ENCODE assay signal across 7 cellular contexts in the genomic region with DNA sequence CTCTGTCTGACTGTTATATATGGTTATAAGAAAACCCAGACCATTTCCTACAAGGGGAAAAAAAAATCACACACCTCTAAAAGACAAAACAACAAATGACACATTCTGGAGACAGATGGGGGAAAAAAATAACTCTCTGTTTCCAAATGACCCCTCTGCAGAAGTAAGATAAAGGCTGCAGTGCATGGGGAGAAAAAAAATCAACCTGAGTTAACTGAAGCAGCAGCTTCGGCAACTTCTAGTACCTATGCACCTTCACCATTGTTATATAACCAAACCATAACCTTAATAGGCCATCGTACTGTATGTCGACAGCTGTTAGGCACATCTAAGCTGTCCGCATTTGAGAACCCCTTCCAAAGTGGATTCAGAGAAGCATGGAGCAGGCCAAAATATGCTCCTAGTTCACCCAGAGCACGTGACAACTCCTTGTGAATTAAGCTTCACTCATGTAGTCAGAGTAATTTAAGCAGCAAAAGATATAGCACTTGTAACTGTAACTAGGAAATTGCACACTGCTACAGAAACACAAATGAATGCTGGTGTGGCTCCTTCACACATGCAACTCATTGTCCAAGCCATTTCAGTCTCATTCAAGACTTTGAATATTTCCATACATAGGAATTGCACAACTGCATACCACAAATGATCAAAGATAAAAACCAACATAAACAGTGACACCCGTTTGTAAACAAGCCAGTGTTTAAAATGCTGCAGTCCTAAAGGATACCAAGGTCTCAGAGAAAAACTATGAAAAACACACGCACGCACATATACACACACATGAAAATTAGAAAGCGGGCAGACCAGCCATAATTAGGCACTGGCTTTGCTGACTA. TPM values are rescaled to one million over a fixed set of nuclear protein-coding genes. Genes with fewer than 3 reads are reported as not detected.
A peak's percentile ranks its signal among the peaks of the same experiment; 100 is the strongest.
DNase-seq lines count a peak whose midpoint lies in the region; ATAC-seq, FAIRE-seq and TF ChIP-seq lines count a peak whose summit lies in the region.

No MANE protein-coding gene starts in this region.

- peak; percentile 18 for FAIRE-seq in GM19239 (lab: Jason Lieb, UNC)

- no peak overlapping the region for H2BK120ac ChIP-seq in trophoblast cell (ENCODE audit: insufficient read depth, low read length, poor library complexity)

- no peak overlapping the region for H4K12ac ChIP-seq in trophoblast cell (ENCODE audit: low read depth, low read length)

- H3K9ac ChIP-seq in endocrine pancreas (ENCODE audit: control insufficient read depth, insufficient read depth, low read length): no peak overlapping the region
- H3K9ac ChIP-seq in trophoblast cell (ENCODE audit: low read length): no peak overlapping the region

- no peak for TF ChIP-seq CTCF in OCI-LY7 (conservative IDR thresholded peaks at IDR 0.05; ENCODE audit: low read length)

- H3K27ac ChIP-seq in OCI-LY7 (ENCODE audit: low read depth, low read length, poor library complexity, severe bottlenecking): peak overlapping the region; percentile 61
- H3K27ac ChIP-seq in trophoblast cell (ENCODE audit: low read depth, low read length): no peak overlapping the region

- no peak overlapping the region for H2AFZ ChIP-seq in OCI-LY7 (ENCODE audit: low read length)
- no peak overlapping the region for H2AFZ ChIP-seq in trophoblast cell (ENCODE audit: insufficient read depth, low read length, poor library complexity)

- no peak overlapping the region for H2BK12ac ChIP-seq in trophoblast cell (ENCODE audit: low read length)

- no TSS peak for BruUV-seq in OCI-LY7 (replicated peaks; lab: Mats Ljungman, UMichigan)

- no CpG with 5 or more reads among the region's 9 CpGs for WGBS in trophoblast cell (ENCODE audit: extremely low coverage, insufficient coverage, insufficient read length)

- no peak overlapping the region for H2BK5ac ChIP-seq in trophoblast cell (ENCODE audit: low read depth, low read length, poor library complexity)

- H3K4me3 ChIP-seq in OCI-LY7 (ENCODE audit: low read depth, low read length, poor library complexity, severe bottlenecking) (peak overlapping the region; percentile 86), endocrine pancreas (ENCODE audit: control insufficient read depth, insufficient read depth, low read length) (peak overlapping the region; percentile 90), trophoblast cell (ENCODE audit: low read depth, low read length) (no peak overlapping the region)

- DNase-seq in GM19239 (ENCODE audit: insufficient read length, low spot score): no peak
- DNase-seq in OCI-LY7 (ENCODE audit: low spot score): no peak
- DNase-seq in trophoblast cell: peak; percentile 72 to 97
- no peak for DNase-seq in islet precursor cell

- ATAC-seq in HG02610 (IDR thresholded peaks at IDR 0.05; ENCODE audit: unreplicated experiment) (no peak), HG02759 (IDR thresholded peaks at IDR 0.05; ENCODE audit: unreplicated experiment) (no peak)

- no peak overlapping the region for H4K91ac ChIP-seq in trophoblast cell (ENCODE audit: low read depth, low read length)

- peaks cover 10% of the 10 kb centered on the region for H3K79me1 ChIP-seq in trophoblast cell (ENCODE audit: low read length)

- H3K18ac ChIP-seq in trophoblast cell (ENCODE audit: low read length): no peak overlapping the region

- H3K27me3 ChIP-seq in endocrine pancreas (ENCODE audit: control insufficient read depth, insufficient read depth, low read length) (no peaks in the 10 kb centered on the region), trophoblast cell (ENCODE audit: insufficient read depth, low read length) (no peaks in the 10 kb centered on the region)

- H3K9me3 ChIP-seq in OCI-LY7 (ENCODE audit: low read length) (peaks cover 8% of the 10 kb centered on the region; the same call in 1 of the 2 replicates), endocrine pancreas (ENCODE audit: control insufficient read depth, low read length) (no peaks in the 10 kb centered on the region), trophoblast cell (ENCODE audit: insufficient read depth, low read depth, low read length) (no peaks in the 10 kb centered on the region)

- H3K4ac ChIP-seq in trophoblast cell (ENCODE audit: low read depth, low read length): peak overlapping the region; percentile 58

- peaks cover 79% of the 10 kb centered on the region for H3K79me2 ChIP-seq in OCI-LY7 (ENCODE audit: insufficient read depth, low read depth, low read length)
- H3K79me2 ChIP-seq in trophoblast cell (ENCODE audit: control insufficient read depth, insufficient read depth, low read length, poor library complexity): peaks cover 10% of the 10 kb centered on the region

- H3K4me2 ChIP-seq in OCI-LY7 (ENCODE audit: low read length) (peak overlapping the region; percentile 85), trophoblast cell (ENCODE audit: low read length) (peak overlapping the region; percentile 100)

- POLR2A ChIA-PET in OCI-LY7 (lab: Charles Lee): interaction anchor here (0.7 to 4.4 kb wide), 10 partner anchors 19 to 232 kb away, joined by 3 to 28 read pairs (median 4); no protein-coding TSS in a partner anchor

- peak overlapping the region; percentile 77 for H3K23ac ChIP-seq in trophoblast cell (ENCODE audit: low read length)

- H3K9me2 ChIP-seq in OCI-LY7 (ENCODE audit: insufficient read depth, low read length): no peaks in the 10 kb centered on the region

- CTCF ChIA-PET in OCI-LY7 (lab: Charles Lee; ENCODE audit: unreplicated experiment): interaction anchor here (1.1 kb wide), 1 partner anchor 167 kb away, joined by 3 read pairs; no protein-coding TSS in a partner anchor

- H3K36me3 ChIP-seq in OCI-LY7 (ENCODE audit: insufficient read depth, low read length): peaks cover 20% of the 10 kb centered on the region
- no peaks in the 10 kb centered on the region for H3K36me3 ChIP-seq in endocrine pancreas (ENCODE audit: control insufficient read depth, insufficient read depth, low read length)
- no peaks in the 10 kb centered on the region for H3K36me3 ChIP-seq in trophoblast cell (ENCODE audit: control insufficient read depth in 1 of 2, insufficient read depth in 2 of 2, low read length in 2 of 2)

- H3K4me1 ChIP-seq in OCI-LY7 (ENCODE audit: insufficient read depth, low read length, poor library complexity, severe bottlenecking) (peaks cover 37% of the 10 kb centered on the region), endocrine pancreas (ENCODE audit: control insufficient read depth, insufficient read depth, low read length) (peaks cover 26% of the 10 kb centered on the region), trophoblast cell (ENCODE audit: control insufficient read depth in 1 of 2, insufficient read depth in 2 of 2, low read length in 2 of 2) (peaks cover 8 to 18% of the 10 kb centered on the region in 2 experiments)

- no peak overlapping the region for H2AK5ac ChIP-seq in trophoblast cell (ENCODE audit: low read length)

- peaks cover 16% of the 10 kb centered on the region for H4K20me1 ChIP-seq in OCI-LY7 (ENCODE audit: insufficient read depth, low read length)

- no peak overlapping the region for H4K8ac ChIP-seq in trophoblast cell (ENCODE audit: low read depth, low read length)

- intact Hi-C loops in OCI-LY7 (cut with micrococcal nuclease; ENCODE audit: unreplicated experiment): loop anchor here (1.0 to 10.0 kb wide), 4 partner anchors 111 to 217 kb away; no protein-coding TSS in a partner anchor

- H3K14ac ChIP-seq in trophoblast cell (ENCODE audit: low read length): no peak overlapping the region

RNA-seq across cellular contexts. Expression of a gene that starts 2.7 kb away (rescaled TPM):
- total RNA-seq in OCI-LY7 (2014; rRNA removed; shearing (Covaris generic)): 29.3 and 37.2 TPM in 2 replicates
- total RNA-seq in OCI-LY7 (2022): 72.9 and 78.6 TPM in 2 replicates
- 15.6 and 16.7 TPM in 2 replicates for polyA plus RNA-seq in trophoblast cell (2013)

RNA-seq across cellular contexts. Expression of a gene that starts 48.6 kb away (rescaled TPM):
- 62.8 and 65.3 TPM in 2 replicates for total RNA-seq in OCI-LY7 (2014; rRNA removed; shearing (Covaris generic))
- 59.9 and 60.2 TPM in 2 replicates for total RNA-seq in OCI-LY7 (2022)
- polyA plus RNA-seq in trophoblast cell (2013): 59.1 and 59.3 TPM in 2 replicates

Comparison
In these comparisons a context has a peak if more than half of its experiments do, and no peak if none do; other contexts are left out.
1. DNase-seq: peak in trophoblast cell (2 of 2); none in GM19239 (single experiment), OCI-LY7 (single experiment) and islet precursor cell (single experiment).